ENCODE assay signal across 9 cellular contexts in genomic region chr17:49230636-49231562, GRCh38. TPM values are rescaled to one million over a fixed set of nuclear protein-coding genes. Genes with fewer than 3 reads are reported as not detected.
DNase-seq lines count a peak whose midpoint lies in the region; ATAC-seq and TF ChIP-seq lines count a peak whose summit lies in the region.
"Had no signal": no experiment of that assay in that cellular context is flagged by ENCODE, and none has a peak within 500 bp of the region (broad histone marks: within the 10 kb centered on the region; RNA-seq: fewer than 3 reads in every experiment).

TSS of gene PHOSPHO1 (minus strand) at chr17:49230787. CDS start at chr17:49226691, 4,096 bp downstream.

- TF ChIP-seq CTCF in BJ (IDR thresholded peaks at IDR 0.05; ENCODE audit: insufficient read depth, low read depth, low read length) (no peak), endothelial cell (IDR thresholded peaks at IDR 0.05; ENCODE audit: unreplicated experiment) (no peak)

- POLR2A ChIA-PET in BJ (lab: Charles Lee) = no interaction called here

- H3K4me3 Mint-ChIP-seq in activated CD8-positive, alpha-beta memory T cell treated with anti-CD3 and anti-CD28 coated beads, Interleukin-2, amount 10 ng/mL, durations not matched to agents 7 days and 5 days = peak within 1 kb of the TSS; percentile 62
- peak within 1 kb of the TSS; percentile 87 for H3K4me3 Mint-ChIP-seq in endothelial cell (ENCODE audit: unreplicated experiment)

- peak; percentile 15 for DNase-seq in BJ (ENCODE audit: low read depth)
- DNase-seq in NOMO-1 (lab: John Stamatoyannopoulos, UW; ENCODE audit: unreplicated experiment in 2 of 2) = peak; percentile 81 to 83
- DNase-seq in activated CD8-positive, alpha-beta memory T cell treated with anti-CD3 and anti-CD28 coated beads, Interleukin-2, amount 10 ng/mL, durations not matched to agents 7 days and 5 days = peak; percentile 90
- DNase-seq in endothelial cell (ENCODE audit: low spot score) = peak; percentile 85
- DNase-seq in middle frontal gyrus (ENCODE audit: extremely low spot score, low spot score) = peak; percentile 77
- DNase-seq in stimulated activated CD8-positive, alpha-beta memory T cell treated with anti-CD3 and anti-CD28 coated beads, Interleukin-15, amount 100 ng/mL, for 48 hours (ENCODE audit: low read depth in 2 of 2) = peak; percentile 79 to 83

- peak within 1 kb of the TSS; percentile 49 for H3K4me3 ChIP-seq in BJ (ENCODE audit: low read depth, low read length)

- H3K4me1 Mint-ChIP-seq in activated CD8-positive, alpha-beta memory T cell treated with anti-CD3 and anti-CD28 coated beads, Interleukin-2, amount 10 ng/mL, durations not matched to agents 7 days and 5 days = peaks cover 34% of the 10 kb centered on the region
- H3K4me1 Mint-ChIP-seq in endothelial cell (ENCODE audit: unreplicated experiment) = peaks cover 3% of the 10 kb centered on the region

- no peaks in the 10 kb centered on the region for H3K9me3 Mint-ChIP-seq in activated CD8-positive, alpha-beta memory T cell treated with anti-CD3 and anti-CD28 coated beads, Interleukin-2, amount 10 ng/mL, durations not matched to agents 7 days and 5 days (ENCODE audit: low read depth)
- no peaks in the 10 kb centered on the region for H3K9me3 Mint-ChIP-seq in endothelial cell (ENCODE audit: unreplicated experiment)

- H3K27ac Mint-ChIP-seq in activated CD8-positive, alpha-beta memory T cell treated with anti-CD3 and anti-CD28 coated beads, Interleukin-2, amount 10 ng/mL, durations not matched to agents 7 days and 5 days = no peak within 1 kb of the TSS
- peak within 1 kb of the TSS; percentile 70 for H3K27ac Mint-ChIP-seq in endothelial cell (ENCODE audit: unreplicated experiment)

- no peaks in the 10 kb centered on the region for H3K36me3 ChIP-seq in BJ (ENCODE audit: control insufficient read depth, insufficient read depth, low read length)

- ATAC-seq in GM19324 (IDR thresholded peaks at IDR 0.05; ENCODE audit: low FRiP score, unreplicated experiment) (peak; percentile 90), HG03520 (IDR thresholded peaks at IDR 0.05; ENCODE audit: unreplicated experiment) (peak; percentile 83)
- peak; percentile 91 for ATAC-seq in activated CD8-positive, alpha-beta memory T cell treated with anti-CD3 and anti-CD28 coated beads, Interleukin-2, amount 10 ng/mL, durations not matched to agents 7 days and 5 days

- H3K27me3 Mint-ChIP-seq in activated CD8-positive, alpha-beta memory T cell treated with anti-CD3 and anti-CD28 coated beads, Interleukin-2, amount 10 ng/mL, durations not matched to agents 7 days and 5 days = peaks cover 30% of the 10 kb centered on the region
- peaks cover 14% of the 10 kb centered on the region for H3K27me3 Mint-ChIP-seq in endothelial cell (ENCODE audit: unreplicated experiment)

- CTCF ChIA-PET in BJ (lab: Yijun Ruan, JAX) = interaction anchor here (0.6 to 2.4 kb wide), 3 partner anchors 26 to 59 kb away, joined by 3 to 9 read pairs (median 4); no protein-coding TSS in a partner anchor
- CTCF ChIA-PET in activated CD8-positive, alpha-beta memory T cell treated with anti-CD3 and anti-CD28 coated beads, Interleukin-2, amount 10 ng/mL, durations not matched to agents 7 days and 5 days (lab: Charles Lee) = interaction anchor here (1.0 to 9.4 kb wide), 6 partner anchors 9 to 165 kb away, joined by 3 to 176 read pairs (median 4); no protein-coding TSS in a partner anchor

- H3K27me3 ChIP-seq in BJ (ENCODE audit: control insufficient read depth, insufficient read depth, low read length) = peaks cover 10% of the 10 kb centered on the region

- no peaks in the 10 kb centered on the region for H3K36me3 Mint-ChIP-seq in activated CD8-positive, alpha-beta memory T cell treated with anti-CD3 and anti-CD28 coated beads, Interleukin-2, amount 10 ng/mL, durations not matched to agents 7 days and 5 days
- peaks cover 3% of the 10 kb centered on the region for H3K36me3 Mint-ChIP-seq in endothelial cell (ENCODE audit: low read depth, unreplicated experiment)

RNA-seq across cellular contexts. Expression of gene PHOSPHO1, which starts in this region (rescaled TPM):
- 0.07 and 0.11 TPM in 2 replicates for polyA plus RNA-seq in BJ (2011; rRNA removed)
- not detected in 2 replicates for polyA minus RNA-seq in BJ (2011; rRNA and poly(A)+ RNA removed)
- total RNA-seq in activated CD8-positive, alpha-beta memory T cell treated with anti-CD3 and anti-CD28 coated beads, Interleukin-2, amount 10 ng/mL, durations not matched to agents 7 days and 5 days = not detected
- not detected for total RNA-seq in endothelial cell (ENCODE audit: unreplicated experiment)
- total RNA-seq: T-helper 2 cell treated with Interferon-gamma antibody and Interleukin-4, amounts not matched to agents 100 ng/mL and 5 ng/mL, for 36 hours had no signal

Comparison
In these comparisons a context has a peak if more than half of its experiments do, and no peak if none do; other contexts are left out.
1. Peak in every context shown above with its lines: DNase-seq, ATAC-seq and H3K4me3 ChIP-seq.
2. Peak in DNase-seq and H3K4me3 ChIP-seq in BJ; RNA of the gene not detected or under 1 TPM.
3. Peak in DNase-seq and ATAC-seq in activated CD8-positive, alpha-beta memory T cell treated with anti-CD3 and anti-CD28 coated beads, Interleukin-2, amount 10 ng/mL, durations not matched to agents 7 days and 5 days; RNA of the gene not detected or under 1 TPM.
4. Peak in DNase-seq in endothelial cell; RNA of the gene not detected or under 1 TPM.
5. DNase-seq: peak in every context shown above with its lines; median percentile 90 in activated CD8-positive, alpha-beta memory T cell treated with anti-CD3 and anti-CD28 coated beads, Interleukin-2, amount 10 ng/mL, durations not matched to agents 7 days and 5 days; 85 in endothelial cell; 82 in NOMO-1; 81 in stimulated activated CD8-positive, alpha-beta memory T cell treated with anti-CD3 and anti-CD28 coated beads, Interleukin-15, amount 100 ng/mL, for 48 hours; 77 in middle frontal gyrus; 15 in BJ.